In the genomic region with DNA sequence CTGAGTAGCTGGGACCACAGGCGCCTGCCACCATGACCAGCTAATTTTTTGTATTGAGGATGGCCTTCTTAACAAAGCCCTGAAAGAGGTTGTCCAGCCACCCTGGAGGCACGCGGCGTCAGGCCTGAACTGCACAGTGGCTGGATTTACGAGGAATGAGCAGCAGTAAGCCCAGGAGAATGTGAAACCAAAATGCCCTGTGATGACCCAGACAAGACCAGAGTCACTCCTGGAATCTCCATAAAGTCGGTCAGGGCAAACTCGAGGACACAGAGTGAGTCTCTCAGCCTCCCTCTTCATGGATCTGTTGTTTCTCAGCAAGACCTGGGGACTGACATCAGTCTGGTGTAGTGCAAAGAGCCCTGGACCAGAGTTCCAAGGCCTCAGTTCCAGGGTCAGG, we compare ENCODE assay signal across 22 cellular contexts. TPM values are rescaled to one million over a fixed set of nuclear protein-coding genes. Genes with fewer than 3 reads are reported as not detected.
DNase-seq lines count a peak whose midpoint lies in the region; ATAC-seq, FAIRE-seq and TF ChIP-seq lines count a peak whose summit lies in the region.
"Had no signal": no experiment of that assay in that cellular context is flagged by ENCODE, and none has a peak within 500 bp of the region (broad histone marks: within the 10 kb centered on the region; RNA-seq: fewer than 3 reads in every experiment).

No MANE protein-coding gene starts in this region.

- ATAC-seq in activated CD8-positive, alpha-beta T cell treated with anti-CD3 and anti-CD28 coated beads, Interleukin-2, amount 10 ng/mL, durations not matched to agents 7 days and 5 days = no peak
- no peak for ATAC-seq in mucosa of descending colon
- ATAC-seq: CD8-positive, alpha-beta T cell had no signal

- TF ChIP-seq POLR2A in H54 (IDR thresholded peaks at IDR 0.05; ENCODE audit: low read depth, low read length) = no peak

- H4K20me1 ChIP-seq in PC-9 (ENCODE audit: insufficient read depth) = no peaks in the 10 kb centered on the region
- H4K20me1 ChIP-seq: BLaER1 treated with 17β-estradiol and CSF1 and Interleukin-3, amounts not matched to agents 10 nM and 100 nM had no signal

- no peak overlapping the region for H3K4me3 Mint-ChIP-seq in activated CD8-positive, alpha-beta T cell treated with anti-CD3 and anti-CD28 coated beads, Interleukin-2, amount 10 ng/mL, durations not matched to agents 7 days and 5 days
- H3K4me3 Mint-ChIP-seq: CD8-positive, alpha-beta T cell had no signal

- DNase-seq in HPDE6-E6E7 (ENCODE audit: extremely low spot score) = peak; percentile 17
- no peak for DNase-seq in PC-9
- DNase-seq in fibroblast of villous mesenchyme (ENCODE audit: low read depth) = peak; percentile 8
- DNase-seq in MV-4-11 (lab: John Stamatoyannopoulos, UW) = no peak
- no peak for DNase-seq in activated CD8-positive, alpha-beta T cell treated with anti-CD3 and anti-CD28 coated beads, Interleukin-2, amount 10 ng/mL, durations not matched to agents 7 days and 5 days
- no peak for DNase-seq in H54 (ENCODE audit: insufficient read length, low spot score)
- DNase-seq in mucosa of descending colon = no peak
- DNase-seq: CD8-positive, alpha-beta T cell; GF-D8; NCI-H1694; NCI-H2081 treated with DMSO at 0.1 percent for 48 hours; NCI-H2171 treated with DMSO at 0.1 percent for 48 hours; NCI-H446; NCI-H526; OCI-M1; RPMI8226; SHP77 had no signal

- intact Hi-C loops in PC-9 (cut with micrococcal nuclease; ENCODE audit: unreplicated experiment) (loop anchor here (5.0 to 10.0 kb wide), 3 partner anchors 57 to 475 kb away; a partner anchor contains a TSS), mucosa of descending colon (cut with DNase I, micrococcal nuclease) (no loop called here)

- CTCF ChIA-PET in PC-9 (lab: Charles Lee) = no interaction called here
- CTCF ChIA-PET in activated CD8-positive, alpha-beta T cell treated with anti-CD3 and anti-CD28 coated beads, Interleukin-2, amount 10 ng/mL, durations not matched to agents 7 days and 5 days (lab: Charles Lee) = no interaction called here

- no peak overlapping the region for H3K27ac Mint-ChIP-seq in activated CD8-positive, alpha-beta T cell treated with anti-CD3 and anti-CD28 coated beads, Interleukin-2, amount 10 ng/mL, durations not matched to agents 7 days and 5 days
- H3K27ac Mint-ChIP-seq: CD8-positive, alpha-beta T cell had no signal

- 0 out of 2 replicates have a peak overlapping the region, but pooled peaks have one; percentile 17 for H2AFZ ChIP-seq in PC-9

- no peak for TF ChIP-seq CTCF in PC-9 (conservative IDR thresholded peaks at IDR 0.05)
- TF ChIP-seq CTCF in fibroblast of villous mesenchyme (IDR thresholded peaks at IDR 0.05; ENCODE audit: insufficient read depth, low read depth, low read length) = no peak
- TF ChIP-seq CTCF in mucosa of descending colon (IDR thresholded peaks at IDR 0.05) = no peak

- H3F3A ChIP-seq in PC-9 (ENCODE audit: insufficient read depth, low read depth) = peaks cover 16% of the 10 kb centered on the region; the same call in 1 of the 2 replicates

- POLR2A ChIA-PET in PC-9 (lab: Charles Lee; ENCODE audit: unreplicated experiment) = no interaction called here
- POLR2A ChIA-PET in activated CD8-positive, alpha-beta T cell treated with anti-CD3 and anti-CD28 coated beads, Interleukin-2, amount 10 ng/mL, durations not matched to agents 7 days and 5 days (lab: Charles Lee) = no interaction called here

- no peaks in the 10 kb centered on the region for H3K9me3 Mint-ChIP-seq in activated CD8-positive, alpha-beta T cell treated with anti-CD3 and anti-CD28 coated beads, Interleukin-2, amount 10 ng/mL, durations not matched to agents 7 days and 5 days (ENCODE audit: insufficient read depth)
- H3K9me3 Mint-ChIP-seq: CD8-positive, alpha-beta T cell had no signal

- H3K4me1 Mint-ChIP-seq in activated CD8-positive, alpha-beta T cell treated with anti-CD3 and anti-CD28 coated beads, Interleukin-2, amount 10 ng/mL, durations not matched to agents 7 days and 5 days (ENCODE audit: low read depth) = no peaks in the 10 kb centered on the region

- no peaks in the 10 kb centered on the region for H3K9me2 ChIP-seq in PC-9 (ENCODE audit: insufficient read depth)

- no peak overlapping the region for H3K27ac ChIP-seq in PC-9
- H3K27ac ChIP-seq: BLaER1 treated with 17β-estradiol and CSF1 and Interleukin-3, amounts not matched to agents 10 nM and 100 nM; SK-N-MC had no signal

- H3K4me1 ChIP-seq in PC-9 (replicated peaks; ENCODE audit: insufficient read depth) (peaks cover 32% of the 10 kb centered on the region), mucosa of descending colon (ENCODE audit: low read depth) (no peaks in the 10 kb centered on the region)
- H3K4me1 ChIP-seq: BLaER1 treated with 17β-estradiol and CSF1 and Interleukin-3, amounts not matched to agents 10 nM and 100 nM had no signal

- H3K79me2 ChIP-seq in PC-9 (ENCODE audit: low read depth) = no peaks in the 10 kb centered on the region

- no peaks in the 10 kb centered on the region for H3K36me3 ChIP-seq in PC-9 (ENCODE audit: low read depth)
- no peaks in the 10 kb centered on the region for H3K36me3 ChIP-seq in mucosa of descending colon (ENCODE audit: low read depth)
- H3K36me3 ChIP-seq: BLaER1 treated with 17β-estradiol and CSF1 and Interleukin-3, amounts not matched to agents 10 nM and 100 nM had no signal

- no peak overlapping the region for H3K4me2 ChIP-seq in PC-9
- H3K4me2 ChIP-seq: BLaER1 treated with 17β-estradiol and CSF1 and Interleukin-3, amounts not matched to agents 10 nM and 100 nM had no signal

- H3K27me3 ChIP-seq in PC-9 (ENCODE audit: insufficient read depth, low read depth) = no peaks in the 10 kb centered on the region
- H3K27me3 ChIP-seq: BLaER1 treated with 17β-estradiol and CSF1 and Interleukin-3, amounts not matched to agents 10 nM and 100 nM had no signal

- peaks cover 9% of the 10 kb centered on the region for H3K27me3 Mint-ChIP-seq in activated CD8-positive, alpha-beta T cell treated with anti-CD3 and anti-CD28 coated beads, Interleukin-2, amount 10 ng/mL, durations not matched to agents 7 days and 5 days (ENCODE audit: low read depth)

- H3K36me3 Mint-ChIP-seq in activated CD8-positive, alpha-beta T cell treated with anti-CD3 and anti-CD28 coated beads, Interleukin-2, amount 10 ng/mL, durations not matched to agents 7 days and 5 days (ENCODE audit: low read depth) = no peaks in the 10 kb centered on the region
- H3K36me3 Mint-ChIP-seq: CD8-positive, alpha-beta T cell had no signal

- no TSS peak for BruUV-seq in PC-9 (replicated peaks; lab: Mats Ljungman, UMichigan)

- no peak for FAIRE-seq in H54 (lab: Jason Lieb, UNC)
- FAIRE-seq: GM19239, K562 had no signal

- H3K9me3 ChIP-seq in PC-9 (ENCODE audit: insufficient read depth, low read depth) (no peaks in the 10 kb centered on the region), mucosa of descending colon (no peaks in the 10 kb centered on the region)
- H3K9me3 ChIP-seq: BLaER1 treated with 17β-estradiol and CSF1 and Interleukin-3, amounts not matched to agents 10 nM and 100 nM had no signal

- H3K4me3 ChIP-seq in PC-9 (no peak overlapping the region), fibroblast of villous mesenchyme (ENCODE audit: low read depth, low read length) (no peak overlapping the region), mucosa of descending colon (no peak overlapping the region)
- H3K4me3 ChIP-seq: BLaER1 treated with 17β-estradiol and CSF1 and Interleukin-3, amounts not matched to agents 10 nM and 100 nM; K562; SK-N-MC had no signal

RNA-seq across cellular contexts. Expression of a gene that starts 53.2 kb away (rescaled TPM):
- total RNA-seq in PC-9 (2021) (not detected in 2 replicates), fibroblast of villous mesenchyme (not detected in 2 replicates), mucosa of descending colon (not detected)
- not detected for total RNA-seq in activated CD8-positive, alpha-beta T cell treated with anti-CD3 and anti-CD28 coated beads, Interleukin-2, amount 10 ng/mL, durations not matched to agents 7 days and 5 days
- total RNA-seq: CD8-positive, alpha-beta T cell; H4 had no signal

Comparison
In these comparisons a context has a peak if more than half of its experiments do, and no peak if none do; other contexts are left out.
1. DNase-seq: peak in HPDE6-E6E7 (single experiment) and fibroblast of villous mesenchyme (single experiment); none in PC-9 (0 of 2), MV-4-11 (single experiment), activated CD8-positive, alpha-beta T cell treated with anti-CD3 and anti-CD28 coated beads, Interleukin-2, amount 10 ng/mL, durations not matched to agents 7 days and 5 days (single experiment), H54 (single experiment) and mucosa of descending colon (0 of 3).